20 cellular contexts compared by ENCODE assay signal in the genomic region with DNA sequence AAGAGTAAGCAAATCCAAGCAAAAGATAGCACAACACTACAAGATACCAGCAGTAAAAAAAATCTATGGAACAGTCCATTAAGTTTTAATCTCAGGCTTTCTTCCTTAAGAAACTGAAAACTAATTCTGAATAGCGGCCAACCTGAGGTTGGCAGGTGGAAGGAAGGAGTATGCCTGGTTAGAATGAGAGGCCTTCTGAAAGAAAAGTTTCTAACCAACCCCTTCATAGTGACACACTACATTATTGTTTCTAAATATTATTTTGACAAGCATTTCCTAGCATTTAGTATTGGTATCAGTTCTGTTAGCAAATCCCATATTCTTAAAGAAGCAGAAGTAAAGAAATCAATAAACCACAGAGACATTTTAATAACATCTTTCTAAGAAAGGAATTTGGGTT.
DNase-seq lines count a peak whose midpoint lies in the region; ATAC-seq and TF ChIP-seq lines count a peak whose summit lies in the region.
"Had no signal": no experiment of that assay in that cellular context is flagged by ENCODE, and none has a peak within 500 bp of the region (broad histone marks: within the 10 kb centered on the region; RNA-seq: fewer than 3 reads in every experiment).

No MANE protein-coding gene starts in this region.

- peaks cover 19% of the 10 kb centered on the region for H3K4me1 Mint-ChIP-seq in GM23338
- H3K4me1 Mint-ChIP-seq: activated CD4-positive, alpha-beta T cell treated with anti-CD3 and anti-CD28 coated beads, Interleukin-2, amount 10 ng/mL, durations not matched to agents 24 days and 14 days had no signal

- no peaks in the 10 kb centered on the region for H3K27me3 ChIP-seq in GM23338 (ENCODE audit: insufficient read depth)
- H3K27me3 ChIP-seq: esophagus muscularis mucosa, neutrophil, right atrium auricular region had no signal

- no peaks in the 10 kb centered on the region for H3K79me2 ChIP-seq in GM23338 (replicated peaks; ENCODE audit: insufficient read depth)

- H3K9me3 Mint-ChIP-seq in GM23338: no peaks in the 10 kb centered on the region
- H3K9me3 Mint-ChIP-seq: activated CD4-positive, alpha-beta T cell treated with anti-CD3 and anti-CD28 coated beads, Interleukin-2, amount 10 ng/mL, durations not matched to agents 24 days and 14 days had no signal

- H3K36me3 ChIP-seq in GM23338 (ENCODE audit: insufficient read depth): no peaks in the 10 kb centered on the region
- H3K36me3 ChIP-seq: esophagus muscularis mucosa, neutrophil, right atrium auricular region had no signal

- H4K20me1 ChIP-seq in GM23338 (replicated peaks; ENCODE audit: insufficient read depth): no peaks in the 10 kb centered on the region

- peak; percentile 46 for ATAC-seq in GM18909 (IDR thresholded peaks at IDR 0.05; ENCODE audit: poor library complexity, unreplicated experiment)
- ATAC-seq in GM21723 (IDR thresholded peaks at IDR 0.05; ENCODE audit: unreplicated experiment): peak; percentile 58
- ATAC-seq in HG03135 (IDR thresholded peaks at IDR 0.05; ENCODE audit: unreplicated experiment): peak; percentile 39
- ATAC-seq in GM23338: no peak
- ATAC-seq: left ventricle myocardium superior, Right ventricle myocardium inferior had no signal

- no peak overlapping the region for H3K27ac Mint-ChIP-seq in GM23338
- H3K27ac Mint-ChIP-seq: activated CD4-positive, alpha-beta T cell treated with anti-CD3 and anti-CD28 coated beads, Interleukin-2, amount 10 ng/mL, durations not matched to agents 24 days and 14 days had no signal

- no peaks in the 10 kb centered on the region for H3K27me3 Mint-ChIP-seq in GM23338 (ENCODE audit: insufficient read depth, low read depth, poor library complexity)
- H3K27me3 Mint-ChIP-seq: activated CD4-positive, alpha-beta T cell treated with anti-CD3 and anti-CD28 coated beads, Interleukin-2, amount 10 ng/mL, durations not matched to agents 24 days and 14 days had no signal

- no peaks in the 10 kb centered on the region for H3K36me3 Mint-ChIP-seq in GM23338 (ENCODE audit: low read depth)

- no peak overlapping the region for H2AFZ ChIP-seq in GM23338

- H3K9me2 ChIP-seq in GM23338 (ENCODE audit: insufficient read depth): no peaks in the 10 kb centered on the region

- H3K27ac ChIP-seq in GM23338 (ENCODE audit: low read depth): no peak overlapping the region
- H3K27ac ChIP-seq: esophagus muscularis mucosa, neutrophil, right atrium auricular region had no signal

- H3K4me1 ChIP-seq in GM23338 (ENCODE audit: insufficient read depth): peaks cover 14% of the 10 kb centered on the region
- H3K4me1 ChIP-seq: right atrium auricular region had no signal

- no peaks in the 10 kb centered on the region for H3F3A ChIP-seq in GM23338 (replicated peaks; ENCODE audit: low read depth)

- no peak overlapping the region for H3K4me2 ChIP-seq in GM23338

- no peak for TF ChIP-seq CTCF in GM23338 (conservative IDR thresholded peaks at IDR 0.05; ENCODE audit: low read depth in 2 of 2)

- intact Hi-C loops in posterior vena cava (cut with DNase I): no loop called here

- H3K4me3 Mint-ChIP-seq in GM23338: no peak overlapping the region
- H3K4me3 Mint-ChIP-seq: activated CD4-positive, alpha-beta T cell treated with anti-CD3 and anti-CD28 coated beads, Interleukin-2, amount 10 ng/mL, durations not matched to agents 24 days and 14 days had no signal

- DNase-seq in NOMO-1 treated with DMSO at 0.1 percent for 48 hours (lab: John Stamatoyannopoulos, UW; ENCODE audit: unreplicated experiment): peak; percentile 54
- no peak for DNase-seq in posterior vena cava (ENCODE audit: low spot score)
- no peak for DNase-seq in GM19240 (ENCODE audit: insufficient read length, low spot score)
- no peak for DNase-seq in GM23338 (ENCODE audit: low spot score)
- no peak for DNase-seq in NCI-H226
- DNase-seq: activated CD4-positive, alpha-beta T cell treated with anti-CD3 and anti-CD28 coated beads, Interleukin-2, amount 10 ng/mL, durations not matched to agents 24 days and 14 days; activated gamma-delta T cell; central memory CD4-positive, alpha-beta T cell; COR-L47; effector CD4-positive, alpha-beta T cell; left ventricle myocardium superior; NCI-H1930; NCI-H446 had no signal

- no peak overlapping the region for H3K4me3 ChIP-seq in GM23338
- H3K4me3 ChIP-seq: esophagus muscularis mucosa, right atrium auricular region had no signal

TF ChIP-seq in GM23338, 12 proteins besides CTCF, POLR2A, EP300 and RAD21:
- TF ChIP-seq POLR2AphosphoS5 (IDR thresholded peaks at IDR 0.05; ENCODE audit: low read depth) (no peak), EZH2 (IDR thresholded peaks at IDR 0.05; ENCODE audit: low read depth, unreplicated experiment) (no peak), CREB1 (CRISPR knock-in tag; IDR thresholded peaks at IDR 0.05; ENCODE audit: low read depth) (no peak)
- TF ChIP-seq, protein P1, sequence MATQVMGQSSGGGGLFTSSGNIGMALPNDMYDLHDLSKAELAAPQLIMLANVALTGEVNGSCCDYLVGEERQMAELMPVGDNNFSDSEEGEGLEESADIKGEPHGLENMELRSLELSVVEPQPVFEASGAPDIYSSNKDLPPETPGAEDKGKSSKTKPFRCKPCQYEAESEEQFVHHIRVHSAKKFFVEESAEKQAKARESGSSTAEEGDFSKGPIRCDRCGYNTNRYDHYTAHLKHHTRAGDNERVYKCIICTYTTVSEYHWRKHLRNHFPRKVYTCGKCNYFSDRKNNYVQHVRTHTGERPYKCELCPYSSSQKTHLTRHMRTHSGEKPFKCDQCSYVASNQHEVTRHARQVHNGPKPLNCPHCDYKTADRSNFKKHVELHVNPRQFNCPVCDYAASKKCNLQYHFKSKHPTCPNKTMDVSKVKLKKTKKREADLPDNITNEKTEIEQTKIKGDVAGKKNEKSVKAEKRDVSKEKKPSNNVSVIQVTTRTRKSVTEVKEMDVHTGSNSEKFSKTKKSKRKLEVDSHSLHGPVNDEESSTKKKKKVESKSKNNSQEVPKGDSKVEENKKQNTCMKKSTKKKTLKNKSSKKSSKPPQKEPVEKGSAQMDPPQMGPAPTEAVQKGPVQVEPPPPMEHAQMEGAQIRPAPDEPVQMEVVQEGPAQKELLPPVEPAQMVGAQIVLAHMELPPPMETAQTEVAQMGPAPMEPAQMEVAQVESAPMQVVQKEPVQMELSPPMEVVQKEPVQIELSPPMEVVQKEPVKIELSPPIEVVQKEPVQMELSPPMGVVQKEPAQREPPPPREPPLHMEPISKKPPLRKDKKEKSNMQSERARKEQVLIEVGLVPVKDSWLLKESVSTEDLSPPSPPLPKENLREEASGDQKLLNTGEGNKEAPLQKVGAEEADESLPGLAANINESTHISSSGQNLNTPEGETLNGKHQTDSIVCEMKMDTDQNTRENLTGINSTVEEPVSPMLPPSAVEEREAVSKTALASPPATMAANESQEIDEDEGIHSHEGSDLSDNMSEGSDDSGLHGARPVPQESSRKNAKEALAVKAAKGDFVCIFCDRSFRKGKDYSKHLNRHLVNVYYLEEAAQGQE (IDR thresholded peaks at IDR 0.05; ENCODE audit: unreplicated experiment): no peak
TF ChIP-seq in GM23338: peak in this region for 0.
